In genomic region chr16:27430512-27430911, GRCh38 we compare ENCODE assay signal across 1 cellular context.
TF ChIP-seq lines count a peak whose summit lies in the region.

No MANE protein-coding gene starts in this region.

TF ChIP-seq in K562, 482 proteins besides CTCF, POLR2A, EP300 and RAD21:
- TF ChIP-seq ZNF121 (CRISPR knock-in tag; conservative IDR thresholded peaks at IDR 0.05) = 0 out of 2 replicates have a peak, but pooled peaks have one; percentile 16
- TF ChIP-seq IRF1 (CRISPR knock-in tag; IDR thresholded peaks at IDR 0.05; ENCODE audit: borderline replicate concordance) = no peak
- TF ChIP-seq CTCFL (IDR thresholded peaks at IDR 0.05; ENCODE audit: borderline replicate concordance, insufficient read depth, low read depth, low read length, poor library complexity, severe bottlenecking) = no peak
- no peak for TF ChIP-seq BRCA1 (IDR thresholded peaks at IDR 0.05)
- no peak for TF ChIP-seq BRCA1 (CRISPR knock-in tag; IDR thresholded peaks at IDR 0.05)
